In genomic region chr14:95329941-95330340, GRCh38 we compare ENCODE assay signal across 16 cellular contexts. TPM values are rescaled to one million over a fixed set of nuclear protein-coding genes. Genes with fewer than 3 reads are reported as not detected.
DNase-seq lines count a peak whose midpoint lies in the region; ATAC-seq, FAIRE-seq and TF ChIP-seq lines count a peak whose summit lies in the region.
"Had no signal": no experiment of that assay in that cellular context is flagged by ENCODE, and none has a peak within 500 bp of the region (broad histone marks: within the 10 kb centered on the region; RNA-seq: fewer than 3 reads in every experiment).

No MANE protein-coding gene starts in this region.

- FAIRE-seq in small intestine (lab: Jason Lieb, UNC) = no peak
- FAIRE-seq: GM12878 had no signal

- H3K9me2 ChIP-seq in OCI-LY7 (ENCODE audit: insufficient read depth, low read length) = no peaks in the 10 kb centered on the region

- peaks cover 44% of the 10 kb centered on the region for H3K4me1 ChIP-seq in OCI-LY7 (ENCODE audit: insufficient read depth, low read length, poor library complexity, severe bottlenecking)
- H3K4me1 ChIP-seq in small intestine (ENCODE audit: control insufficient read depth in 2 of 2, insufficient read depth in 1 of 2, low read depth in 1 of 2, low read length in 1 of 2) = no peaks in the 10 kb centered on the region

- peaks cover 12% of the 10 kb centered on the region; the same call in 1 of the 2 replicates for H3K9me3 ChIP-seq in OCI-LY7 (ENCODE audit: low read length)
- H3K9me3 ChIP-seq in small intestine (ENCODE audit: control insufficient read depth, low read depth) = no peaks in the 10 kb centered on the region

- peak overlapping the region; percentile 71 for H3K4me2 ChIP-seq in OCI-LY7 (ENCODE audit: low read length)

- H3K4me1 Mint-ChIP-seq in activated CD8-positive, alpha-beta memory T cell treated with anti-CD3 and anti-CD28 coated beads, Interleukin-2, amount 10 ng/mL, durations not matched to agents 7 days and 5 days = no peaks in the 10 kb centered on the region
- peaks cover 22% of the 10 kb centered on the region for H3K4me1 Mint-ChIP-seq in dendritic cell treated with granulocyte-macrophage colony-stimulating factor and Interleukin-4, amounts not matched to agents 40 ng/mL and 50 ng/mL, for 4 days (ENCODE audit: low read depth)
- peaks cover 37% of the 10 kb centered on the region for H3K4me1 Mint-ChIP-seq in stimulated activated memory B cell treated with anti-CD40 and anti-IgM and Interleukin-4, amounts not matched to agents 10 μg/mL and 1 μg/mL and 100 μg/mL, for 72 hours
- H3K4me1 Mint-ChIP-seq: CD4-positive, alpha-beta memory T cell had no signal

- no peaks in the 10 kb centered on the region for H3K27me3 ChIP-seq in small intestine (ENCODE audit: control insufficient read depth in 2 of 2, insufficient read depth in 2 of 2, low read length in 2 of 2)

- H2AFZ ChIP-seq in OCI-LY7 (ENCODE audit: low read length) = no peak overlapping the region

- no TSS peak for BruUV-seq in OCI-LY7 (replicated peaks; lab: Mats Ljungman, UMichigan)

- CTCF ChIA-PET in activated CD8-positive, alpha-beta memory T cell treated with anti-CD3 and anti-CD28 coated beads, Interleukin-2, amount 10 ng/mL, durations not matched to agents 7 days and 5 days (lab: Charles Lee) = no interaction called here
- CTCF ChIA-PET in OCI-LY7 (lab: Charles Lee; ENCODE audit: unreplicated experiment) = interaction anchor here (0.9 kb wide), 1 partner anchor 46 kb away, joined by 3 read pairs; no protein-coding TSS in a partner anchor

- H3K79me2 ChIP-seq in OCI-LY7 (ENCODE audit: insufficient read depth, low read depth, low read length) = no peaks in the 10 kb centered on the region

- no peaks in the 10 kb centered on the region for H3K36me3 Mint-ChIP-seq in activated CD8-positive, alpha-beta memory T cell treated with anti-CD3 and anti-CD28 coated beads, Interleukin-2, amount 10 ng/mL, durations not matched to agents 7 days and 5 days
- H3K36me3 Mint-ChIP-seq in dendritic cell treated with granulocyte-macrophage colony-stimulating factor and Interleukin-4, amounts not matched to agents 40 ng/mL and 50 ng/mL, for 4 days (ENCODE audit: low read depth) = no peaks in the 10 kb centered on the region
- H3K36me3 Mint-ChIP-seq in stimulated activated memory B cell treated with anti-CD40 and anti-IgM and Interleukin-4, amounts not matched to agents 10 μg/mL and 1 μg/mL and 100 μg/mL, for 72 hours = no peaks in the 10 kb centered on the region
- H3K36me3 Mint-ChIP-seq: CD4-positive, alpha-beta memory T cell had no signal

- H3K27ac Mint-ChIP-seq in activated CD8-positive, alpha-beta memory T cell treated with anti-CD3 and anti-CD28 coated beads, Interleukin-2, amount 10 ng/mL, durations not matched to agents 7 days and 5 days = no peak overlapping the region
- peak overlapping the region; percentile 41 for H3K27ac Mint-ChIP-seq in dendritic cell treated with granulocyte-macrophage colony-stimulating factor and Interleukin-4, amounts not matched to agents 40 ng/mL and 50 ng/mL, for 4 days
- H3K27ac Mint-ChIP-seq in stimulated activated memory B cell treated with anti-CD40 and anti-IgM and Interleukin-4, amounts not matched to agents 10 μg/mL and 1 μg/mL and 100 μg/mL, for 72 hours = peak overlapping the region; percentile 81
- H3K27ac Mint-ChIP-seq: CD4-positive, alpha-beta memory T cell; HFFc6 had no signal

- peaks cover 17% of the 10 kb centered on the region for H3K27me3 Mint-ChIP-seq in activated CD8-positive, alpha-beta memory T cell treated with anti-CD3 and anti-CD28 coated beads, Interleukin-2, amount 10 ng/mL, durations not matched to agents 7 days and 5 days
- H3K27me3 Mint-ChIP-seq in dendritic cell treated with granulocyte-macrophage colony-stimulating factor and Interleukin-4, amounts not matched to agents 40 ng/mL and 50 ng/mL, for 4 days = peaks cover 6% of the 10 kb centered on the region
- no peaks in the 10 kb centered on the region for H3K27me3 Mint-ChIP-seq in stimulated activated memory B cell treated with anti-CD40 and anti-IgM and Interleukin-4, amounts not matched to agents 10 μg/mL and 1 μg/mL and 100 μg/mL, for 72 hours

- H3K36me3 ChIP-seq in OCI-LY7 (ENCODE audit: insufficient read depth, low read length) = no peaks in the 10 kb centered on the region; the same call in 1 of the 2 replicates
- no peaks in the 10 kb centered on the region for H3K36me3 ChIP-seq in small intestine (ENCODE audit: control insufficient read depth in 2 of 2, insufficient read depth in 2 of 2, low read length in 2 of 2)

- DNase-seq in activated CD8-positive, alpha-beta memory T cell treated with anti-CD3 and anti-CD28 coated beads, Interleukin-2, amount 10 ng/mL, durations not matched to agents 7 days and 5 days = peak; percentile 28
- DNase-seq in activated CD8-positive, alpha-beta memory T cell treated with anti-CD3 and anti-CD28 coated beads, Interleukin-2, amount 50 U/mL, for 48 hours = no peak
- DNase-seq in OCI-LY7 (ENCODE audit: low spot score) = no peak
- no peak for DNase-seq in small intestine
- DNase-seq in NCI-H2029 (lab: John Stamatoyannopoulos, UW) = no peak
- DNase-seq: C1 segment of cervical spinal cord; CD4-positive, alpha-beta memory T cell; DMS79; HCEC 1CT; HFFc6 had no signal

- no peak for TF ChIP-seq CTCF in OCI-LY7 (conservative IDR thresholded peaks at IDR 0.05; ENCODE audit: low read length)

- 91 to 93% (median 91%) methylated on average over 9 of the region's 9 CpGs for WGBS in small intestine, 3 donors

- no peak overlapping the region for H3K4me3 Mint-ChIP-seq in activated CD8-positive, alpha-beta memory T cell treated with anti-CD3 and anti-CD28 coated beads, Interleukin-2, amount 10 ng/mL, durations not matched to agents 7 days and 5 days
- H3K4me3 Mint-ChIP-seq in dendritic cell treated with granulocyte-macrophage colony-stimulating factor and Interleukin-4, amounts not matched to agents 40 ng/mL and 50 ng/mL, for 4 days = no peak overlapping the region
- H3K4me3 Mint-ChIP-seq in stimulated activated memory B cell treated with anti-CD40 and anti-IgM and Interleukin-4, amounts not matched to agents 10 μg/mL and 1 μg/mL and 100 μg/mL, for 72 hours = no peak overlapping the region
- H3K4me3 Mint-ChIP-seq: CD4-positive, alpha-beta memory T cell; HFFc6 had no signal

- no peak overlapping the region for H3K27ac ChIP-seq in OCI-LY7 (ENCODE audit: low read depth, low read length, poor library complexity, severe bottlenecking)
- H3K27ac ChIP-seq in small intestine (ENCODE audit: low read depth in 1 of 2, low read length in 1 of 2) = no peak overlapping the region
- H3K27ac ChIP-seq: 22Rv1 had no signal

- H4K20me1 ChIP-seq in OCI-LY7 (ENCODE audit: insufficient read depth, low read length) = no peaks in the 10 kb centered on the region

- H3K4me3 ChIP-seq in OCI-LY7 (ENCODE audit: low read depth, low read length, poor library complexity, severe bottlenecking) (no peak overlapping the region), small intestine (ENCODE audit: low read depth in 1 of 2, low read length in 2 of 2) (no peak overlapping the region)
- H3K4me3 ChIP-seq: GM12878 had no signal

- ATAC-seq in activated CD8-positive, alpha-beta memory T cell treated with anti-CD3 and anti-CD28 coated beads, Interleukin-2, amount 10 ng/mL, durations not matched to agents 7 days and 5 days = no peak
- no peak for ATAC-seq in stimulated activated memory B cell treated with anti-CD40 and anti-IgM and Interleukin-4, amounts not matched to agents 10 μg/mL and 1 μg/mL and 100 μg/mL, for 72 hours
- no peak for ATAC-seq in HG03439 (IDR thresholded peaks at IDR 0.05; ENCODE audit: unreplicated experiment)
- ATAC-seq: GM12878 had no signal

- intact Hi-C loops in OCI-LY7 (cut with micrococcal nuclease; ENCODE audit: unreplicated experiment) = loop anchor here (5.0 kb wide), 1 partner anchor 202 kb away; no protein-coding TSS in a partner anchor
- intact Hi-C loops in dendritic cell treated with granulocyte-macrophage colony-stimulating factor and Interleukin-4, amounts not matched to agents 40 ng/mL and 50 ng/mL, for 4 days (cut with micrococcal nuclease) = no loop called here

- POLR2A ChIA-PET in OCI-LY7 (lab: Charles Lee) = interaction anchor here (1.2 to 3.4 kb wide), 3 partner anchors 11 to 75 kb away, joined by 3 to 11 read pairs (median 4); partner anchors contain the start of gene CLMN

- H3K9me3 Mint-ChIP-seq in activated CD8-positive, alpha-beta memory T cell treated with anti-CD3 and anti-CD28 coated beads, Interleukin-2, amount 10 ng/mL, durations not matched to agents 7 days and 5 days (ENCODE audit: low read depth) = no peaks in the 10 kb centered on the region
- no peaks in the 10 kb centered on the region for H3K9me3 Mint-ChIP-seq in dendritic cell treated with granulocyte-macrophage colony-stimulating factor and Interleukin-4, amounts not matched to agents 40 ng/mL and 50 ng/mL, for 4 days
- H3K9me3 Mint-ChIP-seq in stimulated activated memory B cell treated with anti-CD40 and anti-IgM and Interleukin-4, amounts not matched to agents 10 μg/mL and 1 μg/mL and 100 μg/mL, for 72 hours = peaks cover under 1% of the 10 kb centered on the region
- H3K9me3 Mint-ChIP-seq: CD4-positive, alpha-beta memory T cell had no signal

RNA-seq across cellular contexts. Expression of gene CLMN, which starts 10.2 kb away (rescaled TPM):
- under 1 TPM; 0.42 to 0.91 TPM for total RNA-seq in activated CD8-positive, alpha-beta memory T cell treated with anti-CD3 and anti-CD28 coated beads, Interleukin-2, amount 10 ng/mL, durations not matched to agents 7 days and 5 days
- 5.8 and 6.8 TPM in 2 replicates for total RNA-seq in OCI-LY7 (2014; rRNA removed; shearing (Covaris generic))
- 12.0 and 13.0 TPM in 2 replicates for total RNA-seq in OCI-LY7 (2022)
- 1 to 10 TPM; 2.9 to 8.2 (median 3.2) TPM for polyA plus RNA-seq in small intestine
- total RNA-seq: G401 had no signal
